ENCODE assay signal across 10 cellular contexts in the genomic region with DNA sequence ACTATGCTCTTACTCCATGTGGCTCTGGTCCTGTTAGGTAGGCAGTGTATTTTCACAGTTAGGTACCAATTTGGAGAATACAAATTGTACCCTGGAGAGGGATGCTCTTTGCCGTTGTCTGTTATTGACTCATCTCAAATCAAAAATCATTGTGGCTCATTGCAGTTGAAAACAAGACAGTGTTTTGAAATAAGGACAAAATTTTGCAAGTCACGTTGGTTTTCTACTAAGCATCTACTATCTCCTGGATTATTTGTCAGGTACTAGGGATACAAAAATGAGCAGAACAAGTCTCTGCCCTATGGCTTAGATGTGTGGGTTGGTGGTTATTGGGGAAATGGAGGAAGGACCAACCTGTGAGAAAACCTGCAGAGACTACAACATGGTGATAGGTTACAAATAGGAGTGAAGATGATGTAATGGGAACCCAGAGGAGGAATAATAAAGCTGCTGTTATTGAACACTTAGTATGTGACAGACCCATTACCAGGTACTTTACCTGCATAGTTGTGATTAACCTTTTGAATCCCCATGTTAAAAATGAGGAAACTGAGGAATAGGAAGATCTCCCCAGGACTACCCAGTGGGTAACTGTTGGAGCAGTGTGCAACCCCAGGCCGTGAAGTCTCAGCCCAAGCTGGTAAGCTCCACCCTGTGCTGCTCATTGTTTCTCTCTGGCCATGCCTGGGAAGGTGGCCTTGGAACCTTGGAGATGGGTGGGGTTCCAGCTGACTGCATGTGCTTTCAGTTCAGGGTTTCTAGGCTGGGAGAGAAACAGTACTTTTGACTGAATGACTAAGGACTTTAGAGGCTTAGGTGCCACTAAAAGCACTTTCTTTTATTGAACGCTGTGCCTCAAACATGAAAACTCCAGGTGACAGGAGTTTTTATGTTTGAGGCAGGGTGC.
DNase-seq lines count a peak whose midpoint lies in the region; ATAC-seq and TF ChIP-seq lines count a peak whose summit lies in the region.
"Had no signal": no experiment of that assay in that cellular context is flagged by ENCODE, and none has a peak within 500 bp of the region (broad histone marks: within the 10 kb centered on the region; RNA-seq: fewer than 3 reads in every experiment).

No MANE protein-coding gene starts in this region.

- TF ChIP-seq CTCF in GM12865 (IDR thresholded peaks at IDR 0.05; ENCODE audit: insufficient read depth, low read depth, low read length, missing control alignments) (no peak), breast epithelium (IDR thresholded peaks at IDR 0.05) (no peak), natural killer cell (IDR thresholded peaks at IDR 0.05) (no peak)

- H3K4me3 Mint-ChIP-seq in natural killer cell: no peak overlapping the region
- H3K4me3 Mint-ChIP-seq: activated naive CD8-positive, alpha-beta T cell treated with anti-CD3 and anti-CD28 coated beads, Interleukin-2, amount 10 ng/mL, durations not matched to agents 7 days and 5 days had no signal

- no peaks in the 10 kb centered on the region for H3K36me3 ChIP-seq in breast epithelium

- no peak for TF ChIP-seq POLR2A in breast epithelium (IDR thresholded peaks at IDR 0.05)

- H3K27ac Mint-ChIP-seq in natural killer cell: peak overlapping the region; percentile 77 to 80
- H3K27ac Mint-ChIP-seq: activated naive CD8-positive, alpha-beta T cell treated with anti-CD3 and anti-CD28 coated beads, Interleukin-2, amount 10 ng/mL, durations not matched to agents 7 days and 5 days had no signal

- H3K4me3 ChIP-seq in GM12865 (ENCODE audit: low read depth, low read length): no peak overlapping the region
- no peak overlapping the region for H3K4me3 ChIP-seq in breast epithelium

- peak overlapping the region; percentile 69 to 83 for H3K27ac ChIP-seq in breast epithelium

- no peaks in the 10 kb centered on the region for H3K36me3 Mint-ChIP-seq in natural killer cell

- H3K4me1 ChIP-seq in breast epithelium: peaks cover 11 to 34% of the 10 kb centered on the region in 2 donors

- H3K4me1 Mint-ChIP-seq in natural killer cell: peaks cover 83 to 85% of the 10 kb centered on the region in 2 donors

- intact Hi-C loops in breast epithelium (cut with DNase I; ENCODE audit: low total_unique reads) (no loop called here), natural killer cell (cut with micrococcal nuclease) (no loop called here)

- H3K9me3 ChIP-seq in breast epithelium: no peaks in the 10 kb centered on the region

- H3K27me3 ChIP-seq in breast epithelium: no peaks in the 10 kb centered on the region

- DNase-seq in GM12865 (ENCODE audit: low read depth) (peak; percentile 76), HUDEP-2 (lab: John Stamatoyannopoulos, UW; ENCODE audit: unreplicated experiment in 76 of 76) (peak in 46 of 76 experiments; percentile 7 to 49 (median 26)), breast epithelium (ENCODE audit: low spot score in 2 of 2) (no peak), natural killer cell (no peak), SHP77 treated with DMSO at 0.1 percent for 48 hours (lab: John Stamatoyannopoulos, UW) (no peak), NCI-H2029 (lab: John Stamatoyannopoulos, UW) (no peak), NCI-H2227 treated with DMSO at 0.1 percent for 48 hours (lab: John Stamatoyannopoulos, UW) (no peak)
- DNase-seq: activated naive CD8-positive, alpha-beta T cell treated with anti-CD3 and anti-CD28 coated beads, Interleukin-2, amount 10 ng/mL, durations not matched to agents 7 days and 5 days had no signal

- no peaks in the 10 kb centered on the region for H3K9me3 Mint-ChIP-seq in natural killer cell
- H3K9me3 Mint-ChIP-seq: activated naive CD8-positive, alpha-beta T cell treated with anti-CD3 and anti-CD28 coated beads, Interleukin-2, amount 10 ng/mL, durations not matched to agents 7 days and 5 days had no signal

- no peaks in the 10 kb centered on the region for H3K27me3 Mint-ChIP-seq in natural killer cell (ENCODE audit: low read depth in 2 of 2)
- H3K27me3 Mint-ChIP-seq: activated naive CD8-positive, alpha-beta T cell treated with anti-CD3 and anti-CD28 coated beads, Interleukin-2, amount 10 ng/mL, durations not matched to agents 7 days and 5 days had no signal

- ATAC-seq in natural killer cell (no peak), GM18511 (IDR thresholded peaks at IDR 0.05; ENCODE audit: unreplicated experiment) (no peak)
- ATAC-seq: HCT116 had no signal

Comparison
In these comparisons a context has a peak if more than half of its experiments do, and no peak if none do; other contexts are left out.
1. DNase-seq: peak in GM12865 (single experiment) and HUDEP-2 (46 of 76); none in breast epithelium (0 of 2), natural killer cell (single experiment), SHP77 treated with DMSO at 0.1 percent for 48 hours (single experiment), NCI-H2029 (single experiment) and NCI-H2227 treated with DMSO at 0.1 percent for 48 hours (single experiment).